In genomic region chr21:39003982-39004775, GRCh38 we compare ENCODE assay signal across 1 cellular context.
TF ChIP-seq lines count a peak whose summit lies in the region.

No MANE protein-coding gene starts in this region.

TF ChIP-seq in HepG2, 621 proteins besides CTCF, POLR2A, EP300 and RAD21 (continued from another document):
- TF ChIP-seq MXD4 (CRISPR knock-in tag; IDR thresholded peaks at IDR 0.05) (no peak), ADNP (CRISPR knock-in tag; IDR thresholded peaks at IDR 0.05) (0 out of 2 replicates have a peak, but pooled peaks have one; percentile 35), ZNF260 (CRISPR knock-in tag; IDR thresholded peaks at IDR 0.05; ENCODE audit: borderline replicate concordance, low read depth) (no peak), ARID2 (CRISPR knock-in tag; IDR thresholded peaks at IDR 0.05; ENCODE audit: borderline replicate concordance) (no peak)
